10 cellular contexts compared by ENCODE assay signal in the genomic region with DNA sequence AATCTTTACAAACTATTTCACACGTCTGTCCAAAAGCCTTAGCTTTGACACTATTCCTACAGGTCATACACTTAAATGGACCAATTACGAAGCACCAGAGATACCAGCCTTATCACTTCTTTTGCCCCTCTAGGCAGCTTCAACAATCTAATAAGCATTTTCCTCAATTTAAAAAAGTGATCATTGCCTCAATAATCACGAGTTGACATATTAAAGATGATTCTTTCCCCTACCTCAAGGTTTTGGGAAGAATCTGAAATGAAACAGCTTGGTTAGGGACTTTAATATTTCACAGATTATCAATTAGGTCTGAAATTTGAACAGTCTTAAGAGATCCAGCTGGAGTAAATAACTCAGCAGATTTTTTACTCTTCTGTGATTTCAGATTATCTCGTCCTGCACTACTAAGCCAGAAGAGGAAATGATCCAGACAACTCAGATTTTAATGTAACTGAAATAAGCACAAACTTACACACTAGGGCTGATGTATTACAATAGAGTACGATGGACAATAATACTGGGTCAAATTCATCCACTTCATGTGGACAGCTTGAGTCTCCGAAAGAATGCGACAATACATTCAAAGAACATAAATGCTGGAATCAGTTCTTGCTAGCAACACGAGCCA. TPM values are rescaled to one million over a fixed set of nuclear protein-coding genes. Genes with fewer than 3 reads are reported as not detected.
DNase-seq lines count a peak whose midpoint lies in the region; ATAC-seq and TF ChIP-seq lines count a peak whose summit lies in the region.
"Had no signal": no experiment of that assay in that cellular context is flagged by ENCODE, and none has a peak within 500 bp of the region (broad histone marks: within the 10 kb centered on the region; RNA-seq: fewer than 3 reads in every experiment).

No MANE protein-coding gene starts in this region.

- WGBS in heart left ventricle, 4 donors = 28 to 42% (median 35%) methylated on average over 8 of the region's 8 CpGs

- H3K79me2 ChIP-seq in OCI-LY1 (ENCODE audit: insufficient read depth, low read length) = peaks cover 90% of the 10 kb centered on the region
- peaks cover 92% of the 10 kb centered on the region for H3K79me2 ChIP-seq in fibroblast of lung (ENCODE audit: control insufficient read depth, insufficient read depth, low read length)

- no peak for TF ChIP-seq POLR2A in heart left ventricle (IDR thresholded peaks at IDR 0.05)

- H3K9me3 ChIP-seq in heart left ventricle (no peaks in the 10 kb centered on the region), right atrium auricular region (no peaks in the 10 kb centered on the region), OCI-LY1 (ENCODE audit: low read length) (no peaks in the 10 kb centered on the region), fibroblast of lung (ENCODE audit: control insufficient read depth, insufficient read depth, low read depth, low read length) (no peaks in the 10 kb centered on the region), upper lobe of right lung (no peaks in the 10 kb centered on the region)
- H3K9me3 ChIP-seq: adrenal gland had no signal

- no peaks in the 10 kb centered on the region for H3K36me3 ChIP-seq in heart left ventricle
- no peaks in the 10 kb centered on the region for H3K36me3 ChIP-seq in right atrium auricular region
- H3K36me3 ChIP-seq in OCI-LY1 (ENCODE audit: insufficient read depth, low read length) = 0 out of 2 replicates have a peak, but pooled peaks cover 3% of the 10 kb centered on the region
- H3K36me3 ChIP-seq in fibroblast of lung (ENCODE audit: control insufficient read depth, insufficient read depth, low read length) = no peaks in the 10 kb centered on the region
- no peaks in the 10 kb centered on the region for H3K36me3 ChIP-seq in upper lobe of right lung
- H3K36me3 ChIP-seq: adrenal gland had no signal

- no peak overlapping the region for H3K4me3 ChIP-seq in heart left ventricle
- H3K4me3 ChIP-seq in right atrium auricular region = no peak overlapping the region
- no peak overlapping the region for H3K4me3 ChIP-seq in OCI-LY1 (ENCODE audit: low read depth, low read length, poor library complexity, severe bottlenecking)
- no peak overlapping the region for H3K4me3 ChIP-seq in fibroblast of lung (replicated peaks in 1 of 4; ENCODE audit: control extremely low read depth in 1 of 4, insufficient read depth in 1 of 4, low read depth in 3 of 4, low read length in 4 of 4)
- no peak overlapping the region for H3K4me3 ChIP-seq in upper lobe of right lung
- H3K4me3 ChIP-seq: adrenal gland had no signal

- H2AFZ ChIP-seq in OCI-LY1 (ENCODE audit: low read length) (no peak overlapping the region), fibroblast of lung (ENCODE audit: low read length) (no peak overlapping the region)

- ATAC-seq in heart left ventricle (no peak), upper lobe of right lung (no peak)

- H3K9me2 ChIP-seq in OCI-LY1 (ENCODE audit: low read depth, low read length) = no peaks in the 10 kb centered on the region

- intact Hi-C loops in heart left ventricle (cut with DNase I) = loop anchor here in 2 of 10 donors (10.0 kb wide), 1 partner anchor 641 kb away; no protein-coding TSS in a partner anchor
- intact Hi-C loops in upper lobe of right lung (cut with DNase I) = no loop called here

- H3K27ac ChIP-seq in heart left ventricle (peak overlapping the region in 8 of 12 donors; percentile 13 to 43 (median 32)), right atrium auricular region (peak overlapping the region in 1 of 2 donors; percentile 24), OCI-LY1 (ENCODE audit: low read depth, low read length, poor library complexity, severe bottlenecking) (no peak overlapping the region), fibroblast of lung (ENCODE audit: insufficient read depth, low read length) (no peak overlapping the region), upper lobe of right lung (peak overlapping the region; percentile 3)

- H3K4me1 ChIP-seq in heart left ventricle (peaks cover 8 to 95% (median 60%) of the 10 kb centered on the region in 12 donors), right atrium auricular region (peaks cover 0 to 77% of the 10 kb centered on the region in 2 donors), OCI-LY1 (ENCODE audit: insufficient read depth, low read length, severe bottlenecking) (peaks cover 35% of the 10 kb centered on the region), fibroblast of lung (ENCODE audit: control insufficient read depth, extremely low read depth, insufficient read depth, low read length) (peaks cover 9% of the 10 kb centered on the region), upper lobe of right lung (peaks cover 71% of the 10 kb centered on the region)

- H3K9ac ChIP-seq in OCI-LY1 (ENCODE audit: low read length) = no peak overlapping the region
- no peak overlapping the region for H3K9ac ChIP-seq in fibroblast of lung (ENCODE audit: insufficient read depth, low read length)

- H4K20me1 ChIP-seq in OCI-LY1 (ENCODE audit: insufficient read depth, low read length) (peaks cover 14% of the 10 kb centered on the region), fibroblast of lung (ENCODE audit: control insufficient read depth, extremely low read depth, insufficient read depth, low read length) (no peaks in the 10 kb centered on the region)

- H3K27me3 ChIP-seq in heart left ventricle (no peaks in the 10 kb centered on the region), right atrium auricular region (no peaks in the 10 kb centered on the region), OCI-LY1 (ENCODE audit: insufficient read depth, low read length) (no peaks in the 10 kb centered on the region), fibroblast of lung (ENCODE audit: control insufficient read depth, insufficient read depth, low read length) (no peaks in the 10 kb centered on the region), upper lobe of right lung (no peaks in the 10 kb centered on the region)
- H3K27me3 ChIP-seq: adrenal gland had no signal

- H3K4me2 ChIP-seq in OCI-LY1 (ENCODE audit: low read length) (peak overlapping the region; percentile 11; the same call in 1 of the 2 replicates), fibroblast of lung (ENCODE audit: extremely low read depth, insufficient read depth, low read length) (peak overlapping the region; percentile 20)

- DNase-seq in heart left ventricle (no peak), right atrium auricular region (ENCODE audit: low spot score) (no peak), fibroblast of lung (ENCODE audit: low read depth in 2 of 2) (no peak), upper lobe of right lung (no peak), cerebellar cortex (ENCODE audit: low spot score) (no peak), kidney glomerular epithelial cell (lab: John Stamatoyannopoulos, UW) (no peak)
- no peak for DNase-seq in stimulated activated naive CD4-positive, alpha-beta T cell (lab: John Stamatoyannopoulos, UW)
- DNase-seq: adrenal gland, NCI-H2171 had no signal

- TF ChIP-seq CTCF in heart left ventricle (IDR thresholded peaks at IDR 0.05) = no peak
- no peak for TF ChIP-seq CTCF in right atrium auricular region (IDR thresholded peaks at IDR 0.05)
- no peak for TF ChIP-seq CTCF in OCI-LY1 (IDR thresholded peaks at IDR 0.05; ENCODE audit: low read length)
- TF ChIP-seq CTCF in fibroblast of lung (conservative IDR thresholded peaks at IDR 0.05 in 1 of 2, IDR thresholded peaks at IDR 0.05 in 1 of 2; ENCODE audit: low read depth in 1 of 2, low read length in 2 of 2) = no peak
- no peak for TF ChIP-seq CTCF in upper lobe of right lung (IDR thresholded peaks at IDR 0.05)

- no peaks in the 10 kb centered on the region for H3F3A ChIP-seq in OCI-LY1 (ENCODE audit: insufficient read depth, low read length)

RNA-seq across cellular contexts. Expression of gene UBE2N, which starts 15.9 kb away (rescaled TPM):
- total RNA-seq in heart left ventricle = 100 to 1,000 TPM in 2 of 9 donors, 10 to 100 TPM in 7; 53.6 to 107 (median 88.1) TPM
- 10 to 100 TPM; 55.8 to 91.1 TPM for polyA plus RNA-seq in heart left ventricle
- 10 to 100 TPM; 30.2 to 41.5 TPM for total RNA-seq in right atrium auricular region
- total RNA-seq in fibroblast of lung = 82.2 and 115 TPM in 2 replicates
- polyA plus RNA-seq in fibroblast of lung = 149 and 169 TPM in 2 replicates
- polyA plus RNA-seq in fibroblast of lung (2012) = 146 and 170 TPM in 2 replicates
- polyA minus RNA-seq in fibroblast of lung (ENCODE audit: low replicate concordance) = 26.1 and 34.6 TPM in 2 replicates
- total RNA-seq in upper lobe of right lung = 65.9 TPM

RNA-seq across cellular contexts. Expression of gene MRPL42, which starts 41.5 kb away (rescaled TPM):
- total RNA-seq in heart left ventricle (10 to 100 TPM; 31.2 to 53.0 (median 46.7) TPM), right atrium auricular region (10 to 100 TPM; 33.9 to 57.8 TPM), fibroblast of lung (68.0 and 70.1 TPM in 2 replicates), upper lobe of right lung (49.4 TPM)
- polyA plus RNA-seq in heart left ventricle (10 to 100 TPM; 23.0 to 43.2 TPM), fibroblast of lung (87.3 and 95.7 TPM in 2 replicates)
- 59.2 and 61.1 TPM in 2 replicates for polyA plus RNA-seq in fibroblast of lung (2012)
- 2.8 and 3.1 TPM in 2 replicates for polyA minus RNA-seq in fibroblast of lung (ENCODE audit: low replicate concordance)

RNA-seq across cellular contexts. Expression of gene NUDT4, which starts 48.1 kb away (rescaled TPM):
- total RNA-seq in heart left ventricle (100 to 1,000 TPM; 168 to 667 (median 248) TPM), right atrium auricular region (100 to 1,000 TPM; 103 to 158 TPM), fibroblast of lung (73.5 and 80.9 TPM in 2 replicates), upper lobe of right lung (52.2 TPM)
- polyA plus RNA-seq in heart left ventricle (100 to 1,000 TPM in 1 of 2 donors, 10 to 100 TPM in 1; 59.9 to 242 TPM), fibroblast of lung (56.6 and 60.3 TPM in 2 replicates)
- 37.7 and 41.5 TPM in 2 replicates for polyA plus RNA-seq in fibroblast of lung (2012)
- polyA minus RNA-seq in fibroblast of lung (ENCODE audit: low replicate concordance) = 5.1 and 7.3 TPM in 2 replicates

Comparison
In these comparisons a context has a peak if more than half of its experiments do, and no peak if none do; other contexts are left out.
1. H3K27ac ChIP-seq: peak in heart left ventricle (8 of 12) and upper lobe of right lung (single experiment); none in OCI-LY1 (single experiment) and fibroblast of lung (single experiment).